ENCODE assay signal across 14 cellular contexts in genomic region chr16:87303431-87303930, GRCh38. TPM values are rescaled to one million over a fixed set of nuclear protein-coding genes. Genes with fewer than 3 reads are reported as not detected.
DNase-seq lines count a peak whose midpoint lies in the region; FAIRE-seq lines count a peak whose summit lies in the region.
"Had no signal": no experiment of that assay in that cellular context is flagged by ENCODE, and none has a peak within 500 bp of the region (broad histone marks: within the 10 kb centered on the region; RNA-seq: fewer than 3 reads in every experiment).

No MANE protein-coding gene starts in this region.

- peaks cover 7% of the 10 kb centered on the region for H3K36me3 Mint-ChIP-seq in T-helper 2 cell treated with Interferon-gamma antibody and Interleukin-4, amounts not matched to agents 5 μg/mL and 100 μg/mL, for 36 hours (ENCODE audit: low read depth)

- H3K9me3 Mint-ChIP-seq in T-helper 2 cell treated with Interferon-gamma antibody and Interleukin-4, amounts not matched to agents 5 μg/mL and 100 μg/mL, for 36 hours: no peaks in the 10 kb centered on the region

- H3K4me3 Mint-ChIP-seq in T-helper 2 cell treated with Interferon-gamma antibody and Interleukin-4, amounts not matched to agents 5 μg/mL and 100 μg/mL, for 36 hours: peak overlapping the region; percentile 65

- FAIRE-seq in HTR-8/SVneo (lab: Jason Lieb, UNC): no peak

- H3K27me3 Mint-ChIP-seq in T-helper 2 cell treated with Interferon-gamma antibody and Interleukin-4, amounts not matched to agents 5 μg/mL and 100 μg/mL, for 36 hours (ENCODE audit: low read depth): no peaks in the 10 kb centered on the region

- peak overlapping the region; percentile 87 for H3K27ac Mint-ChIP-seq in T-helper 2 cell treated with Interferon-gamma antibody and Interleukin-4, amounts not matched to agents 5 μg/mL and 100 μg/mL, for 36 hours

- peaks cover 21% of the 10 kb centered on the region for H3K4me1 Mint-ChIP-seq in T-helper 2 cell treated with Interferon-gamma antibody and Interleukin-4, amounts not matched to agents 5 μg/mL and 100 μg/mL, for 36 hours (ENCODE audit: low read depth)

- DNase-seq in Daoy (ENCODE audit: low read depth): peak; percentile 30
- DNase-seq in HTR-8/SVneo (ENCODE audit: insufficient read length, low spot score): peak; percentile 59
- DNase-seq in T-helper 2 cell treated with Interferon-gamma antibody and Interleukin-4, amounts not matched to agents 5 μg/mL and 100 μg/mL, for 36 hours (ENCODE audit: low spot score): peak; percentile 18
- peak; percentile 43 for DNase-seq in iris pigment epithelial cell (ENCODE audit: low read depth)
- no peak for DNase-seq in cerebellar cortex (ENCODE audit: low spot score)
- DNase-seq in GM19238 (ENCODE audit: insufficient read length, low spot score): no peak
- no peak for DNase-seq in AG08395 (ENCODE audit: low spot score)
- DNase-seq in NCI-H2171 treated with DMSO at 0.1 percent for 48 hours (lab: John Stamatoyannopoulos, UW): no peak
- DNase-seq: activated CD8-positive, alpha-beta memory T cell treated with anti-CD3 and anti-CD28 coated beads, Interleukin-2, amount 50 U/mL, for 4 hours; body of pancreas; mesenchymal stem cell; NCI-H510A; spleen; testis had no signal

RNA-seq across cellular contexts. Expression of gene C16orf95, which starts 13.7 kb away (rescaled TPM):
- total RNA-seq in Daoy (2014; rRNA removed; shearing (Covaris generic)): 7.3 and 10.1 TPM in 2 replicates

Comparison
In these comparisons a context has a peak if more than half of its experiments do, and no peak if none do; other contexts are left out.
1. DNase-seq: peak in Daoy (single experiment), HTR-8/SVneo (single experiment), T-helper 2 cell treated with Interferon-gamma antibody and Interleukin-4, amounts not matched to agents 5 μg/mL and 100 μg/mL, for 36 hours (single experiment) and iris pigment epithelial cell (single experiment); none in cerebellar cortex (single experiment), GM19238 (single experiment), AG08395 (single experiment) and NCI-H2171 treated with DMSO at 0.1 percent for 48 hours (single experiment).